Comparison of ENCODE assay signal across 18 cellular contexts in genomic region chr19:53558404-53558803, GRCh38.
"Had no signal": no experiment of that assay in that cellular context is flagged by ENCODE, and none has a peak within 500 bp of the region (broad histone marks: within the 10 kb centered on the region; RNA-seq: fewer than 3 reads in every experiment).

No MANE protein-coding gene starts in this region.

- H3K4me1 Mint-ChIP-seq: neural progenitor cell had no signal

- H3K4me3 Mint-ChIP-seq: natural killer cell treated with Interleukin-12 subunit alpha and Interleukin-12 subunit beta and Interleukin-15 and Interleukin-18, amount 100 ng/mL, for 72 hours; neural progenitor cell; stimulated activated effector memory CD8-positive, alpha-beta T cell treated with anti-CD3 and anti-CD28 coated beads, Interleukin-12 subunit alpha, Interleukin-12 subunit beta, amount 100 ng/mL, for 72 hours; type B pancreatic cell had no signal

- H3K9me3 ChIP-seq: pancreas, suprapubic skin, thyroid gland had no signal

- H3K27me3 ChIP-seq: hepatocyte, neural progenitor cell, pancreas, suprapubic skin, thyroid gland had no signal

- ATAC-seq: left colon; natural killer cell treated with Interleukin-12 subunit alpha and Interleukin-12 subunit beta and Interleukin-15 and Interleukin-18, amount 100 ng/mL, for 72 hours; pancreas; right cardiac atrium; stimulated activated effector memory CD8-positive, alpha-beta T cell treated with anti-CD3 and anti-CD28 coated beads, Interleukin-12 subunit alpha, Interleukin-12 subunit beta, amount 100 ng/mL, for 72 hours; stimulated activated naive CD8-positive, alpha-beta T cell treated with anti-CD3 and anti-CD28 coated beads, Interleukin-15, Interleukin-2, amounts not matched to agents 100 U/mL and 50 U/mL, for 24 hours had no signal

- H3K4me3 ChIP-seq: hepatocyte, neural progenitor cell, pancreas, suprapubic skin, thyroid gland had no signal

- DNase-seq: cortex of kidney; foreskin melanocyte; head of caudate nucleus; left colon; nucleus accumbens; pancreas; right cardiac atrium; stimulated activated CD4-positive, alpha-beta T cell treated with anti-CD3 and anti-CD28 coated beads, Interleukin-4, amount 100 ng/mL, for 1 hour; stimulated activated CD8-positive, alpha-beta memory T cell treated with anti-CD3 and anti-CD28 coated beads, Interleukin-4, amount 100 ng/mL, for 48 hours; stimulated activated naive CD8-positive, alpha-beta T cell treated with anti-CD3 and anti-CD28 coated beads, Interleukin-15, Interleukin-2, amounts not matched to agents 100 U/mL and 50 U/mL, for 24 hours; thyroid gland had no signal

- H3K27ac ChIP-seq: hepatocyte, neural progenitor cell, pancreas, suprapubic skin, thyroid gland had no signal

- H3K27me3 Mint-ChIP-seq: natural killer cell treated with Interleukin-12 subunit alpha and Interleukin-12 subunit beta and Interleukin-15 and Interleukin-18, amount 100 ng/mL, for 72 hours; progenitor cell of endocrine pancreas; type B pancreatic cell had no signal

- H3K27ac Mint-ChIP-seq: natural killer cell treated with Interleukin-12 subunit alpha and Interleukin-12 subunit beta and Interleukin-15 and Interleukin-18, amount 100 ng/mL, for 72 hours; neural progenitor cell; progenitor cell of endocrine pancreas; stimulated activated effector memory CD8-positive, alpha-beta T cell treated with anti-CD3 and anti-CD28 coated beads, Interleukin-12 subunit alpha, Interleukin-12 subunit beta, amount 100 ng/mL, for 72 hours; type B pancreatic cell had no signal

- H3K9me3 Mint-ChIP-seq: natural killer cell treated with Interleukin-12 subunit alpha and Interleukin-12 subunit beta and Interleukin-15 and Interleukin-18, amount 100 ng/mL, for 72 hours; stimulated activated effector memory CD8-positive, alpha-beta T cell treated with anti-CD3 and anti-CD28 coated beads, Interleukin-12 subunit alpha, Interleukin-12 subunit beta, amount 100 ng/mL, for 72 hours; type B pancreatic cell had no signal

- H3K4me1 ChIP-seq: neural progenitor cell, pancreas had no signal
